In genomic region chr13:44895584-44895983, GRCh38 we compare ENCODE assay signal across 22 cellular contexts.
"Had no signal": no experiment of that assay in that cellular context is flagged by ENCODE, and none has a peak within 500 bp of the region (broad histone marks: within the 10 kb centered on the region; RNA-seq: fewer than 3 reads in every experiment).

No MANE protein-coding gene starts in this region.

- DNase-seq: activated CD4-positive, alpha-beta T cell treated with anti-CD3 and anti-CD28 coated beads, Interleukin-2, amount 10 ng/mL, durations not matched to agents 24 days and 14 days; activated CD4-positive, alpha-beta T cell treated with anti-CD3 and anti-CD28 coated beads, Interleukin-2, amount 50 U/mL, for 48 hours; activated CD8-positive, alpha-beta T cell treated with anti-CD3 and anti-CD28 coated beads, Interleukin-2, amount 10 ng/mL, durations not matched to agents 7 days and 5 days; activated gamma-delta T cell; activated naive CD4-positive, alpha-beta T cell treated with Interleukin-2 at 50 U/mL for 16 hours; activated naive CD8-positive, alpha-beta T cell treated with anti-CD3 and anti-CD28 coated beads, Interleukin-2, amount 10 ng/mL, durations not matched to agents 7 days and 5 days; activated T-cell treated with anti-CD3 and anti-CD28 coated beads, Interleukin-2, amount 50 U/mL, for 24 hours; amygdala; NCI-H1436 treated with DMSO at 0.1 percent for 48 hours; NCI-H1694 treated with DMSO at 0.1 percent for 48 hours; NCI-H2029; NCI-H2107; NCI-H2171; NCI-H446 treated with DMSO at 0.1 percent for 48 hours; NCI-H524; NCI-H774; SHP77 treated with DMSO at 0.1 percent for 48 hours; SK-N-SH had no signal

- H3K4me3 ChIP-seq: ascending aorta, breast epithelium, SJSA1 had no signal

- FAIRE-seq: TTC549 had no signal
